1 cellular context compared by ENCODE assay signal in the genomic region with DNA sequence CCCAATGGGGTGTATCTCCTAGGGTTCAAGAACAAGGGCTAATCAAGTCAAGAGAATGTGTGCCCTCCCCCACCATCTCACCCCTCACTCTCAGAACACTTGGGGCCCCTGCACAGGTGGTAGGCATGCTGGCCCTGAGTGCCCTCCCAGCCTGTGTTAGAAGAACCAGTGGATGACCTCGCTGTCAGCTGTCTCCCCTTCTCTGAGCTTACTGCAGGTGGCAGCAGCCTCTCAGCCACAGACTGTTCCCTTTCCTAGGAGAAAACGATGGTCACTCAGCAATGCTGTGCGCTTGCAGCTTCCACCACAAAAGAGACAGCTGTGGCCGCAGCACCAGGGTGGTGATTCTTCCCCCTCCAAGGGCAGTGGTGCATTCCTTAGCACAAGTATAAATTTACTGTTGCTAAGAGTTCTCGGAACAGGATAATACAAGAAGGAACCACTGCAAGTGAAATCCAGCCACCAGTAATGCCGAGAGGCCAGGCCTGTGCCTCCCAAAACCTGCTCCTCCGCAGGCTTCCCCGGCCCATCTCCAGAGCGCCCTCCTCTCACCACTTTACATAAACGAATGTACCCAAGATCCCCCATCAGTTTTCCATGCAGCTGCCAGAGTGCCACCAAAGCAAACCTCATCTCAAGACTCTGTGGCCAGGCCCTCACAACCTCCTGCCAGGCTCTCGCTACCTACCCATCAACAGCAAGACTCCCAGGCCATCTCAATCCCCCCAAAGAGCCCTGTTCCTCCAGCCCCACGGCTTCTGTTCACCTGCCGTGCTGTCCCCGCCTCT.
A peak's percentile ranks its signal among the peaks of the same experiment; 100 is the strongest.
TF ChIP-seq lines count a peak whose summit lies in the region.

No MANE protein-coding gene starts in this region.

TF ChIP-seq in HepG2, 621 proteins besides CTCF, POLR2A, EP300 and RAD21 (continued from another document and continues in another):
- TF ChIP-seq, protein P1, sequence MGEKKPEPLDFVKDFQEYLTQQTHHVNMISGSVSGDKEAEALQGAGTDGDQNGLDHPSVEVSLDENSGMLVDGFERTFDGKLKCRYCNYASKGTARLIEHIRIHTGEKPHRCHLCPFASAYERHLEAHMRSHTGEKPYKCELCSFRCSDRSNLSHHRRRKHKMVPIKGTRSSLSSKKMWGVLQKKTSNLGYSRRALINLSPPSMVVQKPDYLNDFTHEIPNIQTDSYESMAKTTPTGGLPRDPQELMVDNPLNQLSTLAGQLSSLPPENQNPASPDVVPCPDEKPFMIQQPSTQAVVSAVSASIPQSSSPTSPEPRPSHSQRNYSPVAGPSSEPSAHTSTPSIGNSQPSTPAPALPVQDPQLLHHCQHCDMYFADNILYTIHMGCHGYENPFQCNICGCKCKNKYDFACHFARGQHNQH (CRISPR knock-in tag; IDR thresholded peaks at IDR 0.05) = peak; percentile 61; the same call in 1 of the 2 replicates
- TF ChIP-seq TSC22D2 (CRISPR knock-in tag; IDR thresholded peaks at IDR 0.05; ENCODE audit: borderline replicate concordance) = 0 out of 2 replicates have a peak, but pooled peaks have one; percentile 72
- TF ChIP-seq, protein P2, sequence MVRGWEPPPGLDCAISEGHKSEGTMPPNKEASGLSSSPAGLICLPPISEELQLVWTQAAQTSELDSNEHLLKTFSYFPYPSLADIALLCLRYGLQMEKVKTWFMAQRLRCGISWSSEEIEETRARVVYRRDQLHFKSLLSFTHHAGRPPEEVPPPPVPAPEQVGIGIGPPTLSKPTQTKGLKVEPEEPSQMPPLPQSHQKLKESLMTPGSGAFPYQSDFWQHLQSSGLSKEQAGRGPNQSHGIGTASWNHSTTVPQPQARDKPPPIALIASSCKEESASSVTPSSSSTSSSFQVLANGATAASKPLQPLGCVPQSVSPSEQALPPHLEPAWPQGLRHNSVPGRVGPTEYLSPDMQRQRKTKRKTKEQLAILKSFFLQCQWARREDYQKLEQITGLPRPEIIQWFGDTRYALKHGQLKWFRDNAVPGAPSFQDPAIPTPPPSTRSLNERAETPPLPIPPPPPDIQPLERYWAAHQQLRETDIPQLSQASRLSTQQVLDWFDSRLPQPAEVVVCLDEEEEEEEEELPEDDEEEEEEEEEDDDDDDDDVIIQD (CRISPR knock-in tag; IDR thresholded peaks at IDR 0.05; ENCODE audit: low read depth) = no peak
- TF ChIP-seq, protein P3, sequence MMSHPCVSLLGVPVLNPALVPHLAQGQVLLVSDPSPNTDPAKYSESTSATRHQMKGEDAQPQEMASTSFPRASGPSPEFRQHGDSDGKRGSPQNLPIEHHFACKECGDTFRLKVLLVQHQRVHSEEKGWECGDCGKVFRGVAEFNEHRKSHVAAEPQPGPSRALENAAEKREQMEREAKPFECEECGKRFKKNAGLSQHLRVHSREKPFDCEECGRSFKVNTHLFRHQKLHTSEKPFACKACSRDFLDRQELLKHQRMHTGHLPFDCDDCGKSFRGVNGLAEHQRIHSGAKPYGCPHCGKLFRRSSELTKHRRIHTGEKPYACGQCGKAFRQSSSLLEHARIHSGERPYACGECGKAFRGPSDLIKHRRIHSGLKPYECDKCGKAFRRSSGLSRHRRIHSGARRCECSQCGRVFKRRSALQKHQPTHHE (CRISPR knock-in tag; IDR thresholded peaks at IDR 0.05; ENCODE audit: borderline replicate concordance) = no peak
- TF ChIP-seq SMAD1 (CRISPR knock-in tag; IDR thresholded peaks at IDR 0.05; ENCODE audit: borderline replicate concordance, low read depth) = no peak
- TF ChIP-seq NBN (conservative IDR thresholded peaks at IDR 0.05) = no peak
- no peak for TF ChIP-seq PRPF4 (IDR thresholded peaks at IDR 0.05; ENCODE audit: low read depth, low read length, poor library complexity, severe bottlenecking)
- TF ChIP-seq TBL1XR1 (IDR thresholded peaks at IDR 0.05; ENCODE audit: borderline replicate concordance, low read length, partially characterized antibody) = peak; percentile 11
- no peak for TF ChIP-seq GPN1 (CRISPR knock-in tag; IDR thresholded peaks at IDR 0.05; ENCODE audit: borderline replicate concordance)
- no peak for TF ChIP-seq ZNF543 (CRISPR knock-in tag; IDR thresholded peaks at IDR 0.05)
- no peak for TF ChIP-seq ZNF607 (CRISPR knock-in tag; IDR thresholded peaks at IDR 0.05; ENCODE audit: borderline replicate concordance)
- no peak for TF ChIP-seq ZNF75D (CRISPR knock-in tag; IDR thresholded peaks at IDR 0.05; ENCODE audit: borderline replicate concordance)
- 0 out of 2 replicates have a peak, but pooled peaks have one; percentile 25 for TF ChIP-seq CEBPG (CRISPR knock-in tag; IDR thresholded peaks at IDR 0.05)
- no peak for TF ChIP-seq CREB1 (IDR thresholded peaks at IDR 0.05)
- TF ChIP-seq CREB1 (CRISPR knock-in tag; IDR thresholded peaks at IDR 0.05) = no peak
- TF ChIP-seq ZNF879 (CRISPR knock-in tag; IDR thresholded peaks at IDR 0.05) = no peak
- TF ChIP-seq SIX4 (CRISPR knock-in tag; IDR thresholded peaks at IDR 0.05) = no peak
- no peak for TF ChIP-seq ZNF678 (CRISPR knock-in tag; IDR thresholded peaks at IDR 0.05)
- TF ChIP-seq, protein P4, sequence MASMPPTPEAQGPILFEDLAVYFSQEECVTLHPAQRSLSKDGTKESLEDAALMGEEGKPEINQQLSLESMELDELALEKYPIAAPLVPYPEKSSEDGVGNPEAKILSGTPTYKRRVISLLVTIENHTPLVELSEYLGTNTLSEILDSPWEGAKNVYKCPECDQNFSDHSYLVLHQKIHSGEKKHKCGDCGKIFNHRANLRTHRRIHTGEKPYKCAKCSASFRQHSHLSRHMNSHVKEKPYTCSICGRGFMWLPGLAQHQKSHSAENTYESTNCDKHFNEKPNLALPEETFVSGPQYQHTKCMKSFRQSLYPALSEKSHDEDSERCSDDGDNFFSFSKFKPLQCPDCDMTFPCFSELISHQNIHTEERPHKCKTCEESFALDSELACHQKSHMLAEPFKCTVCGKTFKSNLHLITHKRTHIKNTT (CRISPR knock-in tag; IDR thresholded peaks at IDR 0.05) = no peak
- TF ChIP-seq SKI (IDR thresholded peaks at IDR 0.05; ENCODE audit: partially characterized antibody) = no peak
- TF ChIP-seq MIER3 (CRISPR knock-in tag; IDR thresholded peaks at IDR 0.05; ENCODE audit: borderline replicate concordance) = 0 out of 2 replicates have a peak, but pooled peaks have one; percentile 44
- TF ChIP-seq, protein P5, sequence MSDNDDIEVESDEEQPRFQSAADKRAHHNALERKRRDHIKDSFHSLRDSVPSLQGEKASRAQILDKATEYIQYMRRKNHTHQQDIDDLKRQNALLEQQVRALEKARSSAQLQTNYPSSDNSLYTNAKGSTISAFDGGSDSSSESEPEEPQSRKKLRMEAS (IDR thresholded peaks at IDR 0.05) = no peak
- TF ChIP-seq ZNF570 (CRISPR knock-in tag; IDR thresholded peaks at IDR 0.05; ENCODE audit: borderline replicate concordance) = no peak
- no peak for TF ChIP-seq ESRRA (CRISPR knock-in tag; IDR thresholded peaks at IDR 0.05; ENCODE audit: low read depth)
- TF ChIP-seq, protein P6, sequence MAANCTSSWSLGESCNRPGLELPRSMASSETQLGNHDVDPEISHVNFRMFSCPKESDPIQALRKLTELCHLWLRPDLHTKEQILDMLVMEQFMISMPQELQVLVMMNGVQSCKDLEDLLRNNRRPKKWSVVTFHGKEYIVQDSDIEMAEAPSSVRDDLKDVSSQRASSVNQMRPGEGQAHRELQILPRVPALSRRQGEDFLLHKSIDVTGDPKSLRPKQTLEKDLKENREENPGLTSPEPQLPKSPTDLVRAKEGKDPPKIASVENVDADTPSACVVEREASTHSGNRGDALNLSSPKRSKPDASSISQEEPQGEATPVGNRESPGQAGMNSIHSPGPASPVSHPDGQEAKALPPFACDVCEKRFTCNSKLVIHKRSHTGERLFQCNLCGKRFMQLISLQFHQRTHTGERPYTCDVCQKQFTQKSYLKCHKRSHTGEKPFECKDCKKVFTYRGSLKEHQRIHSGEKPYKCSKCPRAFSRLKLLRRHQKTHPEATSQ (CRISPR knock-in tag; IDR thresholded peaks at IDR 0.05; ENCODE audit: borderline replicate concordance) = no peak
- 0 out of 2 replicates have a peak, but pooled peaks have one; percentile 39 for TF ChIP-seq ZNF225 (CRISPR knock-in tag; IDR thresholded peaks at IDR 0.05)
- TF ChIP-seq ELF3 (CRISPR knock-in tag; IDR thresholded peaks at IDR 0.05) = no peak
- TF ChIP-seq, protein P7, sequence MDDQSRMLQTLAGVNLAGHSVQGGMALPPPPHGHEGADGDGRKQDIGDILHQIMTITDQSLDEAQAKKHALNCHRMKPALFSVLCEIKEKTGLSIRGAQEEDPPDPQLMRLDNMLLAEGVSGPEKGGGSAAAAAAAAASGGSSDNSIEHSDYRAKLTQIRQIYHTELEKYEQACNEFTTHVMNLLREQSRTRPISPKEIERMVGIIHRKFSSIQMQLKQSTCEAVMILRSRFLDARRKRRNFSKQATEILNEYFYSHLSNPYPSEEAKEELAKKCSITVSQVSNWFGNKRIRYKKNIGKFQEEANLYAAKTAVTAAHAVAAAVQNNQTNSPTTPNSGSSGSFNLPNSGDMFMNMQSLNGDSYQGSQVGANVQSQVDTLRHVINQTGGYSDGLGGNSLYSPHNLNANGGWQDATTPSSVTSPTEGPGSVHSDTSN (CRISPR knock-in tag; IDR thresholded peaks at IDR 0.05; ENCODE audit: borderline replicate concordance) = no peak
- no peak for TF ChIP-seq CBX2 (IDR thresholded peaks at IDR 0.05; ENCODE audit: low read depth, low read length)
- no peak; the same call in 1 of the 2 replicates for TF ChIP-seq CBX2 (CRISPR knock-in tag; IDR thresholded peaks at IDR 0.05; ENCODE audit: low read depth)
- no peak for TF ChIP-seq ZNF251 (CRISPR knock-in tag; IDR thresholded peaks at IDR 0.05)
- no peak for TF ChIP-seq EHMT2 (IDR thresholded peaks at IDR 0.05; ENCODE audit: borderline replicate concordance, low read depth, low read length)
- TF ChIP-seq RFX1 (IDR thresholded peaks at IDR 0.05) = no peak
- no peak for TF ChIP-seq THYN1 (CRISPR knock-in tag; IDR thresholded peaks at IDR 0.05; ENCODE audit: borderline replicate concordance, low read depth)
- TF ChIP-seq, protein P8, sequence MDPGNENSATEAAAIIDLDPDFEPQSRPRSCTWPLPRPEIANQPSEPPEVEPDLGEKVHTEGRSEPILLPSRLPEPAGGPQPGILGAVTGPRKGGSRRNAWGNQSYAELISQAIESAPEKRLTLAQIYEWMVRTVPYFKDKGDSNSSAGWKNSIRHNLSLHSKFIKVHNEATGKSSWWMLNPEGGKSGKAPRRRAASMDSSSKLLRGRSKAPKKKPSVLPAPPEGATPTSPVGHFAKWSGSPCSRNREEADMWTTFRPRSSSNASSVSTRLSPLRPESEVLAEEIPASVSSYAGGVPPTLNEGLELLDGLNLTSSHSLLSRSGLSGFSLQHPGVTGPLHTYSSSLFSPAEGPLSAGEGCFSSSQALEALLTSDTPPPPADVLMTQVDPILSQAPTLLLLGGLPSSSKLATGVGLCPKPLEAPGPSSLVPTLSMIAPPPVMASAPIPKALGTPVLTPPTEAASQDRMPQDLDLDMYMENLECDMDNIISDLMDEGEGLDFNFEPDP (CRISPR knock-in tag; conservative IDR thresholded peaks at IDR 0.05) = no peak
- no peak for TF ChIP-seq ZNF780A (CRISPR knock-in tag; IDR thresholded peaks at IDR 0.05)
- no peak for TF ChIP-seq ZNF432 (CRISPR knock-in tag; IDR thresholded peaks at IDR 0.05; ENCODE audit: borderline replicate concordance)
- no peak for TF ChIP-seq ZFP36 (IDR thresholded peaks at IDR 0.05; ENCODE audit: borderline replicate concordance, low read depth, low read length, partially characterized antibody)
- TF ChIP-seq GFI1 (CRISPR knock-in tag; IDR thresholded peaks at IDR 0.05; ENCODE audit: borderline replicate concordance) = no peak
- no peak for TF ChIP-seq HMGA1 (CRISPR knock-in tag; conservative IDR thresholded peaks at IDR 0.05)
- TF ChIP-seq WIZ (CRISPR knock-in tag; IDR thresholded peaks at IDR 0.05) = no peak
- TF ChIP-seq ZNF546 (CRISPR knock-in tag; conservative IDR thresholded peaks at IDR 0.05) = no peak
- TF ChIP-seq, protein P9, sequence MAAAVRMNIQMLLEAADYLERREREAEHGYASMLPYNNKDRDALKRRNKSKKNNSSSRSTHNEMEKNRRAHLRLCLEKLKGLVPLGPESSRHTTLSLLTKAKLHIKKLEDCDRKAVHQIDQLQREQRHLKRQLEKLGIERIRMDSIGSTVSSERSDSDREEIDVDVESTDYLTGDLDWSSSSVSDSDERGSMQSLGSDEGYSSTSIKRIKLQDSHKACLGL (CRISPR knock-in tag; IDR thresholded peaks at IDR 0.05) = no peak
- TF ChIP-seq, protein P10, sequence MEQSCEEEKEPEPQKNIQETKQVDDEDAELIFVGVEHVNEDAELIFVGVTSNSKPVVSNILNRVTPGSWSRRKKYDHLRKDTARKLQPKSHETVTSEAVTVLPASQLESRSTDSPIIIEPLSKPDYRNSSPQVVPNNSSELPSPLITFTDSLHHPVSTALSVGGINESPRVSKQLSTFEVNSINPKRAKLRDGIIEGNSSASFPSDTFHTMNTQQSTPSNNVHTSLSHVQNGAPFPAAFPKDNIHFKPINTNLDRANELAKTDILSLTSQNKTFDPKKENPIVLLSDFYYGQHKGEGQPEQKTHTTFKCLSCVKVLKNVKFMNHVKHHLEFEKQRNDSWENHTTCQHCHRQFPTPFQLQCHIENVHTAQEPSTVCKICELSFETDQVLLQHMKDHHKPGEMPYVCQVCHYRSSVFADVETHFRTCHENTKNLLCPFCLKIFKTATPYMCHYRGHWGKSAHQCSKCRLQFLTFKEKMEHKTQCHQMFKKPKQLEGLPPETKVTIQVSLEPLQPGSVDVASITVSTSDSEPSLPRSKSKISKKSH (CRISPR knock-in tag; IDR thresholded peaks at IDR 0.05; ENCODE audit: borderline replicate concordance) = no peak
- no peak for TF ChIP-seq ZNF619 (CRISPR knock-in tag; IDR thresholded peaks at IDR 0.05)
- TF ChIP-seq, protein P11, sequence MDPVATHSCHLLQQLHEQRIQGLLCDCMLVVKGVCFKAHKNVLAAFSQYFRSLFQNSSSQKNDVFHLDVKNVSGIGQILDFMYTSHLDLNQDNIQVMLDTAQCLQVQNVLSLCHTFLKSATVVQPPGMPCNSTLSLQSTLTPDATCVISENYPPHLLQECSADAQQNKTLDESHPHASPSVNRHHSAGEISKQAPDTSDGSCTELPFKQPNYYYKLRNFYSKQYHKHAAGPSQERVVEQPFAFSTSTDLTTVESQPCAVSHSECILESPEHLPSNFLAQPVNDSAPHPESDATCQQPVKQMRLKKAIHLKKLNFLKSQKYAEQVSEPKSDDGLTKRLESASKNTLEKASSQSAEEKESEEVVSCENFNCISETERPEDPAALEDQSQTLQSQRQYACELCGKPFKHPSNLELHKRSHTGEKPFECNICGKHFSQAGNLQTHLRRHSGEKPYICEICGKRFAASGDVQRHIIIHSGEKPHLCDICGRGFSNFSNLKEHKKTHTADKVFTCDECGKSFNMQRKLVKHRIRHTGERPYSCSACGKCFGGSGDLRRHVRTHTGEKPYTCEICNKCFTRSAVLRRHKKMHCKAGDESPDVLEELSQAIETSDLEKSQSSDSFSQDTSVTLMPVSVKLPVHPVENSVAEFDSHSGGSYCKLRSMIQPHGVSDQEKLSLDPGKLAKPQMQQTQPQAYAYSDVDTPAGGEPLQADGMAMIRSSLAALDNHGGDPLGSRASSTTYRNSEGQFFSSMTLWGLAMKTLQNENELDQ (CRISPR knock-in tag; IDR thresholded peaks at IDR 0.05; ENCODE audit: borderline replicate concordance) = no peak
- no peak for TF ChIP-seq HDAC1 (CRISPR knock-in tag; IDR thresholded peaks at IDR 0.05)
- TF ChIP-seq, protein P12, sequence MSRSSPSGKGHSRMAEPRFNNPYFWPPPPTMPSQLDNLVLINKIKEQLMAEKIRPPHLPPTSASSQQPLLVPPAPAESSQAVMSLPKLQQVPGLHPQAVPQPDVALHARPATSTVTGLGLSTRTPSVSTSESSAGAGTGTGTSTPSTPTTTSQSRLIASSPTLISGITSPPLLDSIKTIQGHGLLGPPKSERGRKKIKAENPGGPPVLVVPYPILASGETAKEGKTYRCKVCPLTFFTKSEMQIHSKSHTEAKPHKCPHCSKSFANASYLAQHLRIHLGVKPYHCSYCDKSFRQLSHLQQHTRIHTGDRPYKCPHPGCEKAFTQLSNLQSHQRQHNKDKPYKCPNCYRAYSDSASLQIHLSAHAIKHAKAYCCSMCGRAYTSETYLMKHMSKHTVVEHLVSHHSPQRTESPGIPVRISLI (CRISPR knock-in tag; IDR thresholded peaks at IDR 0.05; ENCODE audit: borderline replicate concordance) = no peak
